22 cellular contexts compared by ENCODE assay signal in genomic region chr9:20561542-20561941, GRCh38.
A peak's percentile ranks its signal among the peaks of the same experiment; 100 is the strongest.
DNase-seq lines count a peak whose midpoint lies in the region; ATAC-seq and TF ChIP-seq lines count a peak whose summit lies in the region.
"Had no signal": no experiment of that assay in that cellular context is flagged by ENCODE, and none has a peak within 500 bp of the region (broad histone marks: within the 10 kb centered on the region; RNA-seq: fewer than 3 reads in every experiment).

No MANE protein-coding gene starts in this region.

- no peaks in the 10 kb centered on the region for H3K27me3 ChIP-seq in thyroid gland
- H3K27me3 ChIP-seq: Peyer's patch had no signal

- no peak for ATAC-seq in activated CD4-positive, alpha-beta T cell treated with anti-CD3 and anti-CD28 coated beads for 36 hours
- no peak for ATAC-seq in stimulated activated naive CD8-positive, alpha-beta T cell treated with anti-CD3 and anti-CD28 coated beads, Interleukin-15, Interleukin-2, amounts not matched to agents 100 U/mL and 50 U/mL, for 24 hours
- no peak for ATAC-seq in HG03045 (IDR thresholded peaks at IDR 0.05; ENCODE audit: unreplicated experiment)
- ATAC-seq: HCT116 had no signal

- TF ChIP-seq CTCF in thyroid gland (IDR thresholded peaks at IDR 0.05) (no peak), CD14-positive monocyte (IDR thresholded peaks at IDR 0.05) (no peak)

- no peak for DNase-seq in activated CD4-positive, alpha-beta T cell treated with anti-CD3 and anti-CD28 coated beads for 36 hours
- DNase-seq in activated CD4-positive, alpha-beta T cell treated with anti-CD3 and anti-CD28 coated beads for 1 hour, result no peak
- no peak for DNase-seq in stimulated activated naive CD8-positive, alpha-beta T cell treated with anti-CD3 and anti-CD28 coated beads, Interleukin-15, Interleukin-2, amounts not matched to agents 100 U/mL and 50 U/mL, for 24 hours
- DNase-seq in amniotic epithelial cell (ENCODE audit: low read depth) (peak; percentile 4), thyroid gland (no peak), CD14-positive monocyte (ENCODE audit: low spot score) (no peak)
- DNase-seq: 8988T; COR-L47; DMS153; GDM1; GOT3; KBM-7; NCI-H1105; NCI-H510A; NCI-H748 treated with DMSO at 0.1 percent for 48 hours; NK-92 treated with Interleukin-12 subunit alpha and Interleukin-12 subunit beta, amount 100 ng/mL, for 24 hours; Peyer's patch had no signal

- no peaks in the 10 kb centered on the region for H3K36me3 ChIP-seq in thyroid gland
- H3K36me3 ChIP-seq: Peyer's patch had no signal

- intact Hi-C loops in activated CD4-positive, alpha-beta T cell treated with anti-CD3 and anti-CD28 coated beads for 36 hours (cut with DNase I, micrococcal nuclease), result loop anchor here (2.0 to 5.0 kb wide), 3 partner anchors 41 to 353 kb away; no protein-coding TSS in a partner anchor
- intact Hi-C loops in thyroid gland (cut with DNase I), result loop anchor here (10.0 kb wide), 1 partner anchor 53 kb away; no protein-coding TSS in a partner anchor
- intact Hi-C loops in CD14-positive monocyte (cut with micrococcal nuclease), result no loop called here

- H3K4me3 ChIP-seq in thyroid gland (replicated peaks in 1 of 3), result no peak overlapping the region
- H3K4me3 ChIP-seq: Peyer's patch had no signal

- no peaks in the 10 kb centered on the region for H3K27me3 Mint-ChIP-seq in activated CD4-positive, alpha-beta T cell treated with anti-CD3 and anti-CD28 coated beads for 36 hours
- no peaks in the 10 kb centered on the region for H3K27me3 Mint-ChIP-seq in stimulated activated naive CD8-positive, alpha-beta T cell treated with anti-CD3 and anti-CD28 coated beads, Interleukin-15, Interleukin-2, amounts not matched to agents 100 ng/mL and 50 ng/mL, for 24 hours
- H3K27me3 Mint-ChIP-seq in CD14-positive monocyte (ENCODE audit: low read depth in 3 of 3), result peaks cover 0 to 3% (median 0%) of the 10 kb centered on the region in 3 donors
- H3K27me3 Mint-ChIP-seq: CD4-positive, CD25-positive, alpha-beta regulatory T cell had no signal

- peak overlapping the region; percentile 44 for H3K27ac Mint-ChIP-seq in activated CD4-positive, alpha-beta T cell treated with anti-CD3 and anti-CD28 coated beads for 36 hours
- peak overlapping the region; percentile 23 for H3K27ac Mint-ChIP-seq in stimulated activated naive CD8-positive, alpha-beta T cell treated with anti-CD3 and anti-CD28 coated beads, Interleukin-15, Interleukin-2, amounts not matched to agents 100 ng/mL and 50 ng/mL, for 24 hours
- no peak overlapping the region for H3K27ac Mint-ChIP-seq in CD14-positive monocyte
- H3K27ac Mint-ChIP-seq: B cell had no signal

- H3K27ac ChIP-seq in thyroid gland, result peak overlapping the region in 2 of 3 donors; percentile 29 to 60
- H3K27ac ChIP-seq: Peyer's patch had no signal

- TF ChIP-seq POLR2A in thyroid gland (IDR thresholded peaks at IDR 0.05), result no peak

- CTCF ChIA-PET in activated CD4-positive, alpha-beta T cell treated with anti-CD3 and anti-CD28 coated beads for 36 hours (lab: Charles Lee), result interaction anchor here (1.2 kb wide), 1 partner anchor 63 kb away, joined by 3 read pairs; no protein-coding TSS in a partner anchor

- no peak overlapping the region for H3K4me3 Mint-ChIP-seq in activated CD4-positive, alpha-beta T cell treated with anti-CD3 and anti-CD28 coated beads for 36 hours
- peak overlapping the region; percentile 6 for H3K4me3 Mint-ChIP-seq in stimulated activated naive CD8-positive, alpha-beta T cell treated with anti-CD3 and anti-CD28 coated beads, Interleukin-15, Interleukin-2, amounts not matched to agents 100 ng/mL and 50 ng/mL, for 24 hours
- no peak overlapping the region for H3K4me3 Mint-ChIP-seq in CD14-positive monocyte
- H3K4me3 Mint-ChIP-seq: B cell had no signal

- POLR2A ChIA-PET in activated CD4-positive, alpha-beta T cell treated with anti-CD3 and anti-CD28 coated beads for 36 hours (lab: Charles Lee), result interaction anchor here (1.0 kb wide), 1 partner anchor 122 kb away, joined by 3 read pairs; the partner anchor contains the start of gene FOCAD

- H3K9me3 ChIP-seq in thyroid gland, result no peaks in the 10 kb centered on the region
- H3K9me3 ChIP-seq: Peyer's patch had no signal

- peaks cover 89% of the 10 kb centered on the region for H3K4me1 Mint-ChIP-seq in activated CD4-positive, alpha-beta T cell treated with anti-CD3 and anti-CD28 coated beads for 36 hours
- H3K4me1 Mint-ChIP-seq in stimulated activated naive CD8-positive, alpha-beta T cell treated with anti-CD3 and anti-CD28 coated beads, Interleukin-15, Interleukin-2, amounts not matched to agents 100 ng/mL and 50 ng/mL, for 24 hours (ENCODE audit: low read depth), result peaks cover 74% of the 10 kb centered on the region
- H3K4me1 Mint-ChIP-seq in CD14-positive monocyte, result peaks cover 3% of the 10 kb centered on the region
- H3K4me1 Mint-ChIP-seq: B cell had no signal

- H3K9me3 Mint-ChIP-seq in activated CD4-positive, alpha-beta T cell treated with anti-CD3 and anti-CD28 coated beads for 36 hours (ENCODE audit: low read depth), result no peaks in the 10 kb centered on the region
- no peaks in the 10 kb centered on the region for H3K9me3 Mint-ChIP-seq in stimulated activated naive CD8-positive, alpha-beta T cell treated with anti-CD3 and anti-CD28 coated beads, Interleukin-15, Interleukin-2, amounts not matched to agents 100 ng/mL and 50 ng/mL, for 24 hours
- H3K9me3 Mint-ChIP-seq in CD14-positive monocyte, result no peaks in the 10 kb centered on the region
- H3K9me3 Mint-ChIP-seq: CD4-positive, CD25-positive, alpha-beta regulatory T cell had no signal

- peaks cover 77 to 78% of the 10 kb centered on the region in 2 donors for H3K4me1 ChIP-seq in thyroid gland

- WGBS in thyroid gland, 2 donors, result 40 to 42% methylated on average over 3 of the region's 3 CpGs

- H3K36me3 Mint-ChIP-seq in activated CD4-positive, alpha-beta T cell treated with anti-CD3 and anti-CD28 coated beads for 36 hours (ENCODE audit: low read depth), result no peaks in the 10 kb centered on the region
- no peaks in the 10 kb centered on the region for H3K36me3 Mint-ChIP-seq in stimulated activated naive CD8-positive, alpha-beta T cell treated with anti-CD3 and anti-CD28 coated beads, Interleukin-15, Interleukin-2, amounts not matched to agents 100 ng/mL and 50 ng/mL, for 24 hours (ENCODE audit: low read depth)
- no peaks in the 10 kb centered on the region for H3K36me3 Mint-ChIP-seq in CD14-positive monocyte

Comparison
In these comparisons a context has a peak if more than half of its experiments do, and no peak if none do; other contexts are left out.
1. H3K27ac Mint-ChIP-seq: peak in activated CD4-positive, alpha-beta T cell treated with anti-CD3 and anti-CD28 coated beads for 36 hours (single experiment) and stimulated activated naive CD8-positive, alpha-beta T cell treated with anti-CD3 and anti-CD28 coated beads, Interleukin-15, Interleukin-2, amounts not matched to agents 100 ng/mL and 50 ng/mL, for 24 hours (single experiment); none in CD14-positive monocyte (0 of 7).
2. intact Hi-C loops: an anchor here in activated CD4-positive, alpha-beta T cell treated with anti-CD3 and anti-CD28 coated beads for 36 hours (2.0 to 5.0 kb wide) and thyroid gland (10.0 kb wide); none called in CD14-positive monocyte.